ENCODE assay signal across 1 cellular context in the genomic region with DNA sequence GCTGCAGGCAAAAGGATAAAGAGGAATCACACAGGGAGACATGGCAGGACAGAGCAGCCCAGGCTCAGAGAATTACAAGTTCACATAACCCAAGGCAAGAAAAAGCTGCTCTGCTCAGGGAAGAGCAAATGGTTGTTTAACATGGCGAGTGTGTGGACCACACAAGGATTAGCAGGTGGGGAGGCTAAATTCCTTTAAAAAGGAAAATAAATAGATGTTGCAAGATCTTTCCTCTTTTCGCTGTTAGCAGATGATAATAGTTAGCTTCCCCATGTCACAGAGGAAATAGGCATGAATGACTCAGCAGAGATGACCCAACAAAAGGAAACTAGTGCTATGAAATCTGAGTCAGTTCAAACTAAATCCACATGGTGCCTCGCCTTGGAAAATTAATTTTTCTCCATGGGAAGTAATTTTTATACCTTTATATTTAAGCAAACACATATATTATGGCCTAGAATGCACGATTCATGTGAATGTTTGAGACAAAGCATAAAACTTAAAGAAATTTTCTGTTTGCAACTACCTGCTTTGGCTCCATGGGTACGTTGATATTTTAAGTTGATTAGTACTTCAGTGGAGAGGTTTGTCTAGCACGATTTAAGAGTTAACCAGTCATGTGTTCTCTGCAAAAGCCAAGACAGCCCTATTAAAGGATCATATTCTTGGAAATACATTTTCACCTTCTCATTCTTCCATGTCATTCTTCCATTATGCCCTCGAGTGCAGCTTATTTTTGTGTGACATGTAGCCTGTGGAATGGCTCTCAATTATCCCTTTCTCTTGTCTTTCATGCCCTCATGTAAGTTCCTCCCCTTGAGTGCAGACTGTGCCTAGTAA.
TF ChIP-seq lines count a peak whose summit lies in the region.

No MANE protein-coding gene starts in this region.

TF ChIP-seq in HepG2, 621 proteins besides CTCF, POLR2A, EP300 and RAD21:
- TF ChIP-seq MAFK (conservative IDR thresholded peaks at IDR 0.05 in 1 of 2, IDR thresholded peaks at IDR 0.05 in 1 of 2; ENCODE audit: low read length in 2 of 2), result peak; percentile 37 to 45; a peak in 3 of 4 replicates
- 0 out of 2 replicates have a peak, but pooled peaks have one; percentile 35 for TF ChIP-seq ZNF12 (CRISPR knock-in tag; IDR thresholded peaks at IDR 0.05)
- peak; percentile 48; the same call in 1 of the 2 replicates for TF ChIP-seq ELF3 (CRISPR knock-in tag; IDR thresholded peaks at IDR 0.05)
- TF ChIP-seq, protein P1, sequence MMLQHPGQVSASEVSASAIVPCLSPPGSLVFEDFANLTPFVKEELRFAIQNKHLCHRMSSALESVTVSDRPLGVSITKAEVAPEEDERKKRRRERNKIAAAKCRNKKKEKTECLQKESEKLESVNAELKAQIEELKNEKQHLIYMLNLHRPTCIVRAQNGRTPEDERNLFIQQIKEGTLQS (CRISPR knock-in tag; IDR thresholded peaks at IDR 0.05), result 0 out of 2 replicates have a peak, but pooled peaks have one; percentile 13
- TF ChIP-seq FOSL2 (CRISPR knock-in tag; IDR thresholded peaks at IDR 0.05), result peak; percentile 83
- TF ChIP-seq HIC2 (CRISPR knock-in tag; IDR thresholded peaks at IDR 0.05; ENCODE audit: low read depth), result no peak
- peak; percentile 47; the same call in 1 of the 2 replicates for TF ChIP-seq CEBPB (IDR thresholded peaks at IDR 0.05; ENCODE audit: borderline replicate concordance, low read depth, low read length)
- TF ChIP-seq ZNF362 (CRISPR knock-in tag; IDR thresholded peaks at IDR 0.05; ENCODE audit: borderline replicate concordance), result no peak
- TF ChIP-seq SOX6 (IDR thresholded peaks at IDR 0.05), result no peak
- TF ChIP-seq SOX6 (CRISPR knock-in tag; IDR thresholded peaks at IDR 0.05), result peak; percentile 27; the same call in 1 of the 2 replicates
- no peak for TF ChIP-seq SOX13 (IDR thresholded peaks at IDR 0.05)
- TF ChIP-seq SOX13 (CRISPR knock-in tag; conservative IDR thresholded peaks at IDR 0.05 in 1 of 2, IDR thresholded peaks at IDR 0.05 in 1 of 2), result 0 out of 4 replicates have a peak, but pooled peaks of 1 of the 2 experiments have one; percentile 13
- TF ChIP-seq ATF4 (CRISPR knock-in tag; IDR thresholded peaks at IDR 0.05), result peak in 1 of 2 experiments; percentile 88; a peak in 2 of 4 replicates
- 0 out of 2 replicates have a peak, but pooled peaks have one; percentile 28 for TF ChIP-seq GATAD2A (CRISPR knock-in tag; IDR thresholded peaks at IDR 0.05)
- TF ChIP-seq MAFG (CRISPR knock-in tag; IDR thresholded peaks at IDR 0.05), result peak; percentile 77
- no peak for TF ChIP-seq ATM (IDR thresholded peaks at IDR 0.05; ENCODE audit: borderline replicate concordance)
- peak; percentile 42 for TF ChIP-seq MAFF (IDR thresholded peaks at IDR 0.05; ENCODE audit: low read depth, low read length)
- 0 out of 2 replicates have a peak, but pooled peaks have one; percentile 26 for TF ChIP-seq FOXA3 (CRISPR knock-in tag; IDR thresholded peaks at IDR 0.05)
- TF ChIP-seq CEBPG (CRISPR knock-in tag; IDR thresholded peaks at IDR 0.05), result 0 out of 2 replicates have a peak, but pooled peaks have one; percentile 12
- TF ChIP-seq NFE2 (CRISPR knock-in tag; IDR thresholded peaks at IDR 0.05), result peak; percentile 75; the same call in 1 of the 2 replicates
- TF ChIP-seq U2AF1 (optimal IDR thresholded peaks at IDR 0.05; ENCODE audit: low read depth, low read length), result no peak
- peak; percentile 31; the same call in 1 of the 2 replicates for TF ChIP-seq ARID5B (CRISPR knock-in tag; IDR thresholded peaks at IDR 0.05)
- no peak for TF ChIP-seq GMEB2 (CRISPR knock-in tag; IDR thresholded peaks at IDR 0.05; ENCODE audit: low read depth)
- TF ChIP-seq TBX2 (CRISPR knock-in tag; IDR thresholded peaks at IDR 0.05; ENCODE audit: borderline replicate concordance), result no peak
- TF ChIP-seq NFE2L2 (IDR thresholded peaks at IDR 0.05; ENCODE audit: low read length), result peak; percentile 90
